20 cellular contexts compared by ENCODE assay signal in genomic region chr3:160472344-160472743, GRCh38. TPM values are rescaled to one million over a fixed set of nuclear protein-coding genes. Genes with fewer than 3 reads are reported as not detected.
A peak's percentile ranks its signal among the peaks of the same experiment; 100 is the strongest.
DNase-seq lines count a peak whose midpoint lies in the region; ATAC-seq lines count a peak whose summit lies in the region.
"Had no signal": no experiment of that assay in that cellular context is flagged by ENCODE, and none has a peak within 500 bp of the region (broad histone marks: within the 10 kb centered on the region; RNA-seq: fewer than 3 reads in every experiment).

No MANE protein-coding gene starts in this region.

- DNase-seq in immature natural killer cell (peak in 2 of 3 donors; percentile 6 to 19), islet precursor cell (no peak)
- DNase-seq: activated CD4-positive, alpha-beta T cell treated with anti-CD3 and anti-CD28 coated beads, Interleukin-2, amount 50 U/mL, for 48 hours; activated naive CD4-positive, alpha-beta T cell treated with anti-CD3 and anti-CD28 coated beads, Interleukin-2, amount 10 ng/mL, durations not matched to agents 7 days and 5 days; DND-41; endodermal cell; heart right ventricle; naive B cell; NCI-H1417; NCI-H69; ovary; stimulated activated CD4-positive, alpha-beta T cell treated with anti-CD3 and anti-CD28 coated beads, Interleukin-2, amount 100 ng/mL, for 24 hours; stimulated activated naive CD8-positive, alpha-beta T cell treated with anti-CD3 and anti-CD28 coated beads, Interleukin-15, amount 100 ng/mL, for 72 hours; T-helper 17 cell; upper lobe of right lung had no signal

- no peaks in the 10 kb centered on the region for H3K4me1 Mint-ChIP-seq in immature natural killer cell
- H3K4me1 Mint-ChIP-seq: activated naive CD4-positive, alpha-beta T cell treated with anti-CD3 and anti-CD28 coated beads, Interleukin-2, amount 10 ng/mL, durations not matched to agents 7 days and 5 days; endodermal cell; stimulated activated naive CD8-positive, alpha-beta T cell treated with anti-CD3 and anti-CD28 coated beads, Interleukin-15, amount 100 ng/mL, for 72 hours; T-helper 17 cell had no signal

- peaks cover 0 to 7% (median 5%) of the 10 kb centered on the region in 6 donors for H3K9me3 Mint-ChIP-seq in immature natural killer cell
- H3K9me3 Mint-ChIP-seq: endodermal cell had no signal

- H3K4me3 Mint-ChIP-seq in immature natural killer cell: no peak overlapping the region
- H3K4me3 Mint-ChIP-seq: activated naive CD4-positive, alpha-beta T cell treated with anti-CD3 and anti-CD28 coated beads, Interleukin-2, amount 10 ng/mL, durations not matched to agents 7 days and 5 days; endodermal cell; naive B cell; stimulated activated naive CD8-positive, alpha-beta T cell treated with anti-CD3 and anti-CD28 coated beads, Interleukin-15, amount 100 ng/mL, for 72 hours; T-helper 17 cell had no signal

- peaks cover 2 to 10% (median 2%) of the 10 kb centered on the region in 3 donors for H3K27me3 Mint-ChIP-seq in immature natural killer cell (ENCODE audit: low read depth in 3 of 3)

- no peak overlapping the region for H3K27ac Mint-ChIP-seq in immature natural killer cell
- H3K27ac Mint-ChIP-seq: activated naive CD4-positive, alpha-beta T cell treated with anti-CD3 and anti-CD28 coated beads, Interleukin-2, amount 10 ng/mL, durations not matched to agents 7 days and 5 days; endodermal cell; naive B cell; stimulated activated naive CD8-positive, alpha-beta T cell treated with anti-CD3 and anti-CD28 coated beads, Interleukin-15, amount 100 ng/mL, for 72 hours; T-helper 17 cell had no signal

- peak; percentile 88 for ATAC-seq in GM18907 (IDR thresholded peaks at IDR 0.05; ENCODE audit: unreplicated experiment)
- peak; percentile 73 for ATAC-seq in GM21447 (IDR thresholded peaks at IDR 0.05; ENCODE audit: unreplicated experiment)
- ATAC-seq in HG03432 (IDR thresholded peaks at IDR 0.05; ENCODE audit: unreplicated experiment): peak; percentile 82
- ATAC-seq in HG02571 (IDR thresholded peaks at IDR 0.05; ENCODE audit: unreplicated experiment): no peak
- ATAC-seq in HG02623 (IDR thresholded peaks at IDR 0.05; ENCODE audit: unreplicated experiment): no peak
- ATAC-seq: heart right ventricle; stimulated activated naive CD8-positive, alpha-beta T cell treated with anti-CD3 and anti-CD28 coated beads, Interleukin-15, amount 100 ng/mL, for 72 hours; T-helper 17 cell; upper lobe of right lung had no signal

- peaks cover 0 to 5% (median 0%) of the 10 kb centered on the region in 3 donors for H3K36me3 Mint-ChIP-seq in immature natural killer cell
- H3K36me3 Mint-ChIP-seq: activated naive CD4-positive, alpha-beta T cell treated with anti-CD3 and anti-CD28 coated beads, Interleukin-2, amount 10 ng/mL, durations not matched to agents 7 days and 5 days had no signal

RNA-seq across cellular contexts. Expression of gene TRIM59, which starts 22.8 kb away (rescaled TPM):
- 10 to 100 TPM; 13.1 to 22.6 (median 14.5) TPM for polyA plus RNA-seq in immature natural killer cell

Comparison
In these comparisons a context has a peak if more than half of its experiments do, and no peak if none do; other contexts are left out.
1. ATAC-seq: peak in GM18907 (single experiment), GM21447 (single experiment) and HG03432 (single experiment); none in HG02571 (single experiment) and HG02623 (single experiment).